ENCODE assay signal across 7 cellular contexts in genomic region chr5:171483453-171484177, GRCh38.
DNase-seq lines count a peak whose midpoint lies in the region; ATAC-seq and TF ChIP-seq lines count a peak whose summit lies in the region.

No MANE protein-coding gene starts in this region.

- ATAC-seq in HG03342 (IDR thresholded peaks at IDR 0.05; ENCODE audit: unreplicated experiment): no peak
- no peak for ATAC-seq in HG03108 (IDR thresholded peaks at IDR 0.05; ENCODE audit: unreplicated experiment)

- no peak overlapping the region for H3K4me2 ChIP-seq in parathyroid adenoma (ENCODE audit: low read length)

- H3K4me1 ChIP-seq in ascending aorta (peaks cover 0 to 5% of the 10 kb centered on the region in 2 donors), parathyroid adenoma (no peaks in the 10 kb centered on the region)

- peak; percentile 51 to 94 for DNase-seq in ascending aorta (ENCODE audit: low spot score in 2 of 2)
- DNase-seq in cardiac septum (ENCODE audit: low spot score): peak; percentile 83
- DNase-seq in cerebellar cortex (ENCODE audit: low spot score): no peak
- no peak for DNase-seq in GM13977 (ENCODE audit: low spot score)

- no peak overlapping the region for H2AFZ ChIP-seq in parathyroid adenoma

- intact Hi-C loops in ascending aorta (cut with DNase I): loop anchor here (1.0 to 5.0 kb wide), 4 partner anchors 33 to 114 kb away; no protein-coding TSS in a partner anchor
- intact Hi-C loops in cardiac septum (cut with DNase I): loop anchor here (5.0 to 10.0 kb wide), 2 partner anchors 61 to 421 kb away; no protein-coding TSS in a partner anchor

- H3K9me3 ChIP-seq in ascending aorta (no peaks in the 10 kb centered on the region), parathyroid adenoma (ENCODE audit: control insufficient read depth, low read length) (no peaks in the 10 kb centered on the region)

- H3K27ac ChIP-seq in ascending aorta (peak overlapping the region; percentile 72 to 83), parathyroid adenoma (peak overlapping the region; percentile 39)

- H3K9ac ChIP-seq in parathyroid adenoma: no peak overlapping the region

- no peak for TF ChIP-seq CTCF in ascending aorta (IDR thresholded peaks at IDR 0.05)
- TF ChIP-seq CTCF in parathyroid adenoma (IDR thresholded peaks at IDR 0.05): no peak
- TF ChIP-seq CTCF in GM13977 (IDR thresholded peaks at IDR 0.05; ENCODE audit: extremely low read depth, insufficient read depth, missing control alignments): no peak

- no peaks in the 10 kb centered on the region for H3K79me2 ChIP-seq in parathyroid adenoma

- no peaks in the 10 kb centered on the region for H3K27me3 ChIP-seq in ascending aorta
- no peaks in the 10 kb centered on the region for H3K27me3 ChIP-seq in parathyroid adenoma (ENCODE audit: control insufficient read depth, insufficient read depth, low read length)

- no peaks in the 10 kb centered on the region for H3K36me3 ChIP-seq in ascending aorta
- no peaks in the 10 kb centered on the region for H3K36me3 ChIP-seq in parathyroid adenoma (ENCODE audit: control insufficient read depth, insufficient read depth, low read length)

- peak overlapping the region in 1 of 2 donors; percentile 15 for H3K4me3 ChIP-seq in ascending aorta
- no peak overlapping the region for H3K4me3 ChIP-seq in parathyroid adenoma (ENCODE audit: low read depth, low read length)

- in situ Hi-C loops in GM13977 (cut with MboI; ENCODE audit: low pct_unique_long_range_greater_than_20kb, low sequenced_read_pairs, unreplicated experiment): no loop called here

Comparison
In these comparisons a context has a peak if more than half of its experiments do, and no peak if none do; other contexts are left out.
1. DNase-seq: peak in ascending aorta (2 of 2) and cardiac septum (single experiment); none in cerebellar cortex (single experiment) and GM13977 (single experiment).